ENCODE assay signal across 16 cellular contexts in the genomic region with DNA sequence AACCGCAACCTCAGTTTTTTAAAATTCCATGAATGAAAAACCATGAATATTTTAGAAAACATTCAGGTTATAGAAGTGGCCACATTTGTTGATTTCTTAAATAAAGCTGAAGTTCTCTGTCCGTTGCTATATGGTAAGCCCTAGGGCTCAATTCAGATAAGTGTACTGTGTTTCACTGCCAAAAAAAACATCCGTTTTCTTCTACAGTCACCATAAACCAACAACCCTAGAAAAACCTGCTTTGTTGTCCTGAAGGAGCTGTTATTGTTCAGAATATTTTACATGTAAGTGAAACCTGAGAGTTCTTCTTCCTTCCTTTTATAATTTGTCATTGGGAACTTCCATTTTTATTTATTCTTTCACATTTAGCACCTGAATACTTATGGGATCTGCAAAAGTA.
A peak's percentile ranks its signal among the peaks of the same experiment; 100 is the strongest.
DNase-seq lines count a peak whose midpoint lies in the region; ATAC-seq and TF ChIP-seq lines count a peak whose summit lies in the region.
"Had no signal": no experiment of that assay in that cellular context is flagged by ENCODE, and none has a peak within 500 bp of the region (broad histone marks: within the 10 kb centered on the region; RNA-seq: fewer than 3 reads in every experiment).

No MANE protein-coding gene starts in this region.

- no peak overlapping the region for H3K4me3 Mint-ChIP-seq in GM23338
- no peak overlapping the region for H3K4me3 Mint-ChIP-seq in neural progenitor cell
- H3K4me3 Mint-ChIP-seq: activated naive CD4-positive, alpha-beta T cell treated with anti-CD3 and anti-CD28 coated beads for 36 hours; B cell; memory B cell; nephron had no signal

- H3K36me3 Mint-ChIP-seq in GM23338 (ENCODE audit: low read depth) (no peaks in the 10 kb centered on the region; the same call in 2 of the 3 replicates), neural progenitor cell (no peaks in the 10 kb centered on the region)
- H3K36me3 Mint-ChIP-seq: memory B cell had no signal

- ATAC-seq in GM23338 = no peak
- no peak for ATAC-seq in HG03095 (IDR thresholded peaks at IDR 0.05; ENCODE audit: unreplicated experiment)
- ATAC-seq: body of pancreas had no signal

- TF ChIP-seq CTCF in GM23338 (conservative IDR thresholded peaks at IDR 0.05; ENCODE audit: low read depth in 2 of 2) = no peak
- no peak for TF ChIP-seq CTCF in neural progenitor cell (IDR thresholded peaks at IDR 0.05)

- H3K4me2 ChIP-seq in GM23338 = no peak overlapping the region
- H3K4me2 ChIP-seq in neural progenitor cell = no peak overlapping the region

- H3K79me2 ChIP-seq in GM23338 (replicated peaks; ENCODE audit: insufficient read depth) = no peaks in the 10 kb centered on the region
- no peaks in the 10 kb centered on the region for H3K79me2 ChIP-seq in neural progenitor cell (ENCODE audit: low read depth)

- H3K27ac Mint-ChIP-seq in GM23338 (no peak overlapping the region; the same call in 1 of the 2 replicates), neural progenitor cell (no peak overlapping the region)
- H3K27ac Mint-ChIP-seq: activated naive CD4-positive, alpha-beta T cell treated with anti-CD3 and anti-CD28 coated beads for 36 hours; B cell; memory B cell; nephron had no signal

- H3F3A ChIP-seq in GM23338 (replicated peaks; ENCODE audit: low read depth) (no peaks in the 10 kb centered on the region), neural progenitor cell (ENCODE audit: low read depth) (peaks cover 20% of the 10 kb centered on the region)

- H3K4me1 Mint-ChIP-seq in GM23338 (peaks cover 20% of the 10 kb centered on the region; the same call in 2 of the 3 replicates), neural progenitor cell (peaks cover 3% of the 10 kb centered on the region)
- H3K4me1 Mint-ChIP-seq: B cell, memory B cell had no signal

- no peaks in the 10 kb centered on the region for H3K9me2 ChIP-seq in GM23338 (ENCODE audit: insufficient read depth)

- H3K9me3 Mint-ChIP-seq in GM23338 (peaks cover 5% of the 10 kb centered on the region; the same call in 2 of the 3 replicates), neural progenitor cell (peaks cover 4% of the 10 kb centered on the region)

- H4K20me1 ChIP-seq in GM23338 (replicated peaks; ENCODE audit: insufficient read depth) = no peaks in the 10 kb centered on the region
- H4K20me1 ChIP-seq in neural progenitor cell (ENCODE audit: low read depth) = no peaks in the 10 kb centered on the region

- H3K36me3 ChIP-seq in GM23338 (ENCODE audit: insufficient read depth) = no peaks in the 10 kb centered on the region
- no peaks in the 10 kb centered on the region for H3K36me3 ChIP-seq in neural progenitor cell
- H3K36me3 ChIP-seq: right atrium auricular region had no signal

- in situ Hi-C loops in ACHN (cut with HindIII; ENCODE audit: low pct_ligation_motif_present, low pct_unique_long_range_greater_than_20kb, low sequenced_read_pairs) = no loop called here

- no peaks in the 10 kb centered on the region for H3K27me3 ChIP-seq in GM23338 (ENCODE audit: insufficient read depth)
- no peaks in the 10 kb centered on the region for H3K27me3 ChIP-seq in neural progenitor cell
- H3K27me3 ChIP-seq: body of pancreas, right atrium auricular region had no signal

- no peaks in the 10 kb centered on the region for H3K9me3 ChIP-seq in neural progenitor cell (ENCODE audit: low read depth)
- H3K9me3 ChIP-seq: body of pancreas, right atrium auricular region had no signal

- DNase-seq in GM23338 (ENCODE audit: low spot score) (no peak), NCI-H2029 treated with DMSO at 0.1 percent for 48 hours (lab: John Stamatoyannopoulos, UW) (peak; percentile 88), amniotic stem cell (lab: John Stamatoyannopoulos, UW) (peak; percentile 13), neural progenitor cell (ENCODE audit: low spot score) (no peak), ACHN (no peak), KG1 (lab: John Stamatoyannopoulos, UW) (no peak)
- DNase-seq: activated CD4-positive, alpha-beta T cell treated with anti-CD3 and anti-CD28 coated beads for 4 hours; activated naive CD4-positive, alpha-beta T cell treated with anti-CD3 and anti-CD28 coated beads for 36 hours; body of pancreas; Kasumi-1; T-helper 9 cell had no signal

- no peak overlapping the region for H3K4me3 ChIP-seq in GM23338
- H3K4me3 ChIP-seq in neural progenitor cell = no peak overlapping the region
- H3K4me3 ChIP-seq: body of pancreas, right atrium auricular region had no signal

- H2AFZ ChIP-seq in GM23338 (peak overlapping the region; percentile 84), neural progenitor cell (replicated peaks) (peak overlapping the region; percentile 15)

- H3K4me1 ChIP-seq in GM23338 (ENCODE audit: insufficient read depth) (peaks cover 8% of the 10 kb centered on the region), neural progenitor cell (peaks cover 21% of the 10 kb centered on the region)
- H3K4me1 ChIP-seq: body of pancreas, right atrium auricular region had no signal

- H3K27me3 Mint-ChIP-seq in GM23338 (ENCODE audit: insufficient read depth, low read depth, poor library complexity) = peaks cover 2% of the 10 kb centered on the region
- H3K27me3 Mint-ChIP-seq in neural progenitor cell (ENCODE audit: insufficient read depth, low read depth) = no peaks in the 10 kb centered on the region
- H3K27me3 Mint-ChIP-seq: B cell, memory B cell had no signal

- no peak overlapping the region for H3K27ac ChIP-seq in GM23338 (ENCODE audit: low read depth)
- H3K27ac ChIP-seq in neural progenitor cell = no peak overlapping the region
- H3K27ac ChIP-seq: body of pancreas, right atrium auricular region had no signal

- H3K9ac ChIP-seq in neural progenitor cell = no peak overlapping the region

TF ChIP-seq in GM23338, 12 proteins besides CTCF, POLR2A, EP300 and RAD21 (continues in another document):
- TF ChIP-seq CREB1 (CRISPR knock-in tag; IDR thresholded peaks at IDR 0.05; ENCODE audit: low read depth) (no peak), ZNF331 (CRISPR knock-in tag; IDR thresholded peaks at IDR 0.05; ENCODE audit: low read depth) (no peak)
- TF ChIP-seq, protein P1, sequence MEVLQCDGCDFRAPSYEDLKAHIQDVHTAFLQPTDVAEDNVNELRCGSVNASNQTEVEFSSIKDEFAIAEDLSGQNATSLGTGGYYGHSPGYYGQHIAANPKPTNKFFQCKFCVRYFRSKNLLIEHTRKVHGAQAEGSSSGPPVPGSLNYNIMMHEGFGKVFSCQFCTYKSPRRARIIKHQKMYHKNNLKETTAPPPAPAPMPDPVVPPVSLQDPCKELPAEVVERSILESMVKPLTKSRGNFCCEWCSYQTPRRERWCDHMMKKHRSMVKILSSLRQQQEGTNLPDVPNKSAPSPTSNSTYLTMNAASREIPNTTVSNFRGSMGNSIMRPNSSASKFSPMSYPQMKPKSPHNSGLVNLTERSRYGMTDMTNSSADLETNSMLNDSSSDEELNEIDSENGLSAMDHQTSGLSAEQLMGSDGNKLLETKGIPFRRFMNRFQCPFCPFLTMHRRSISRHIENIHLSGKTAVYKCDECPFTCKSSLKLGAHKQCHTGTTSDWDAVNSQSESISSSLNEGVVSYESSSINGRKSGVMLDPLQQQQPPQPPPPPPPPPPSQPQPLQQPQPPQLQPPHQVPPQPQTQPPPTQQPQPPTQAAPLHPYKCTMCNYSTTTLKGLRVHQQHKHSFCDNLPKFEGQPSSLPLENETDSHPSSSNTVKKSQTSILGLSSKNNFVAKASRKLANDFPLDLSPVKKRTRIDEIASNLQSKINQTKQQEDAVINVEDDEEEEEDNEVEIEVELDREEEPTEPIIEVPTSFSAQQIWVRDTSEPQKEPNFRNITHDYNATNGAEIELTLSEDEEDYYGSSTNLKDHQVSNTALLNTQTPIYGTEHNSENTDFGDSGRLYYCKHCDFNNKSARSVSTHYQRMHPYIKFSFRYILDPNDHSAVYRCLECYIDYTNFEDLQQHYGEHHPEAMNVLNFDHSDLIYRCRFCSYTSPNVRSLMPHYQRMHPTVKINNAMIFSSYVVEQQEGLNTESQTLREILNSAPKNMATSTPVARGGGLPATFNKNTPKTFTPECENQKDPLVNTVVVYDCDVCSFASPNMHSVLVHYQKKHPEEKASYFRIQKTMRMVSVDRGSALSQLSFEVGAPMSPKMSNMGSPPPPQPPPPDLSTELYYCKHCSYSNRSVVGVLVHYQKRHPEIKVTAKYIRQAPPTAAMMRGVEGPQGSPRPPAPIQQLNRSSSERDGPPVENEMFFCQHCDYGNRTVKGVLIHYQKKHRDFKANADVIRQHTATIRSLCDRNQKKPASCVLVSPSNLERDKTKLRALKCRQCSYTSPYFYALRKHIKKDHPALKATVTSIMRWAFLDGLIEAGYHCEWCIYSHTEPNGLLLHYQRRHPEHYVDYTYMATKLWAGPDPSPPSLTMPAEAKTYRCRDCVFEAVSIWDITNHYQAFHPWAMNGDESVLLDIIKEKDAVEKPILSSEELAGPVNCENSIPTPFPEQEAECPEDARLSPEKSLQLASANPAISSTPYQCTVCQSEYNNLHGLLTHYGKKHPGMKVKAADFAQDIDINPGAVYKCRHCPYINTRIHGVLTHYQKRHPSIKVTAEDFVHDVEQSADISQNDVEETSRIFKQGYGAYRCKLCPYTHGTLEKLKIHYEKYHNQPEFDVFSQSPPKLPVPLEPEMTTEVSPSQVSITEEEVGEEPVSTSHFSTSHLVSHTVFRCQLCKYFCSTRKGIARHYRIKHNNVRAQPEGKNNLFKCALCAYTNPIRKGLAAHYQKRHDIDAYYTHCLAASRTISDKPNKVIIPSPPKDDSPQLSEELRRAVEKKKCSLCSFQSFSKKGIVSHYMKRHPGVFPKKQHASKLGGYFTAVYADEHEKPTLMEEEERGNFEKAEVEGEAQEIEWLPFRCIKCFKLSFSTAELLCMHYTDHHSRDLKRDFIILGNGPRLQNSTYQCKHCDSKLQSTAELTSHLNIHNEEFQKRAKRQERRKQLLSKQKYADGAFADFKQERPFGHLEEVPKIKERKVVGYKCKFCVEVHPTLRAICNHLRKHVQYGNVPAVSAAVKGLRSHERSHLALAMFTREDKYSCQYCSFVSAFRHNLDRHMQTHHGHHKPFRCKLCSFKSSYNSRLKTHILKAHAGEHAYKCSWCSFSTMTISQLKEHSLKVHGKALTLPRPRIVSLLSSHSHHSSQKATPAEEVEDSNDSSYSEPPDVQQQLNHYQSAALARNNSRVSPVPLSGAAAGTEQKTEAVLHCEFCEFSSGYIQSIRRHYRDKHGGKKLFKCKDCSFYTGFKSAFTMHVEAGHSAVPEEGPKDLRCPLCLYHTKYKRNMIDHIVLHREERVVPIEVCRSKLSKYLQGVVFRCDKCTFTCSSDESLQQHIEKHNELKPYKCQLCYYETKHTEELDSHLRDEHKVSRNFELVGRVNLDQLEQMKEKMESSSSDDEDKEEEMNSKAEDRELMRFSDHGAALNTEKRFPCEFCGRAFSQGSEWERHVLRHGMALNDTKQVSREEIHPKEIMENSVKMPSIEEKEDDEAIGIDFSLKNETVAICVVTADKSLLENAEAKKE (CRISPR knock-in tag; IDR thresholded peaks at IDR 0.05) = no peak

Comparison
In these comparisons a context has a peak if more than half of its experiments do, and no peak if none do; other contexts are left out.
1. DNase-seq: peak in NCI-H2029 treated with DMSO at 0.1 percent for 48 hours (single experiment) and amniotic stem cell (single experiment); none in GM23338 (single experiment), neural progenitor cell (single experiment), ACHN (single experiment) and KG1 (single experiment).